Comparison of ENCODE assay signal across 8 cellular contexts in genomic region chr20:37315293-37316110, GRCh38. TPM values are rescaled to one million over a fixed set of nuclear protein-coding genes. Genes with fewer than 3 reads are reported as not detected.
DNase-seq lines count a peak whose midpoint lies in the region; ATAC-seq and TF ChIP-seq lines count a peak whose summit lies in the region.

No MANE protein-coding gene starts in this region.

- H3K9me3 Mint-ChIP-seq in activated naive CD4-positive, alpha-beta T cell treated with anti-CD3 and anti-CD28 coated beads, Interleukin-2, amount 50 U/mL, for 24 hours: no peaks in the 10 kb centered on the region
- no peaks in the 10 kb centered on the region for H3K9me3 Mint-ChIP-seq in neural progenitor cell

- H3K36me3 ChIP-seq in HUES64 (ENCODE audit: insufficient read depth, low read length) (peaks cover 15% of the 10 kb centered on the region), neural progenitor cell (no peaks in the 10 kb centered on the region)

- H3K27ac Mint-ChIP-seq in activated naive CD4-positive, alpha-beta T cell treated with anti-CD3 and anti-CD28 coated beads, Interleukin-2, amount 50 U/mL, for 24 hours: peak overlapping the region; percentile 21
- peak overlapping the region; percentile 36 for H3K27ac Mint-ChIP-seq in neural progenitor cell

- DNase-seq in activated naive CD4-positive, alpha-beta T cell treated with Interleukin-2 at 50 U/mL for 16 hours: no peak
- DNase-seq in epithelial cell of esophagus (ENCODE audit: low read depth) (peak; percentile 67), neural progenitor cell (ENCODE audit: low spot score) (no peak), iPS-NIHi7 (ENCODE audit: extremely low spot score) (no peak), NCI-H1436 (lab: John Stamatoyannopoulos, UW) (no peak)

- H3F3A ChIP-seq in neural progenitor cell (ENCODE audit: low read depth): peaks cover 24% of the 10 kb centered on the region

- no peak overlapping the region for H3K4me2 ChIP-seq in neural progenitor cell

- H3K27ac ChIP-seq in HUES64 (ENCODE audit: low read depth, low read length) (peak overlapping the region; percentile 16; the same call in 1 of the 2 replicates), neural progenitor cell (peak overlapping the region; percentile 38)

- no peaks in the 10 kb centered on the region for H3K27me3 Mint-ChIP-seq in activated naive CD4-positive, alpha-beta T cell treated with anti-CD3 and anti-CD28 coated beads, Interleukin-2, amount 50 U/mL, for 24 hours
- peaks cover 12% of the 10 kb centered on the region for H3K27me3 Mint-ChIP-seq in neural progenitor cell (ENCODE audit: insufficient read depth, low read depth)

- peaks cover 5% of the 10 kb centered on the region for H4K20me1 ChIP-seq in neural progenitor cell (ENCODE audit: low read depth)

- H3K4me1 Mint-ChIP-seq in activated naive CD4-positive, alpha-beta T cell treated with anti-CD3 and anti-CD28 coated beads, Interleukin-2, amount 50 U/mL, for 24 hours: peaks cover 33% of the 10 kb centered on the region
- peaks cover 53% of the 10 kb centered on the region for H3K4me1 Mint-ChIP-seq in neural progenitor cell

- H2AFZ ChIP-seq in neural progenitor cell (replicated peaks): no peak overlapping the region

- TF ChIP-seq CTCF in epithelial cell of esophagus (IDR thresholded peaks at IDR 0.05; ENCODE audit: insufficient read depth, low read depth, low read length, missing control alignments): no peak
- no peak for TF ChIP-seq CTCF in neural progenitor cell (IDR thresholded peaks at IDR 0.05)

- H3K79me2 ChIP-seq in neural progenitor cell (ENCODE audit: low read depth): peaks cover 29% of the 10 kb centered on the region

- H3K27me3 ChIP-seq in HUES64 (ENCODE audit: insufficient read depth, low read length) (no peaks in the 10 kb centered on the region), neural progenitor cell (no peaks in the 10 kb centered on the region)

- no peak overlapping the region for H3K4me3 ChIP-seq in HUES64 (ENCODE audit: low read length)
- H3K4me3 ChIP-seq in epithelial cell of esophagus (ENCODE audit: low read length): no peak overlapping the region
- H3K4me3 ChIP-seq in neural progenitor cell: no peak overlapping the region

- H3K4me1 ChIP-seq in HUES64 (ENCODE audit: insufficient read depth, low read length) (peaks cover 30% of the 10 kb centered on the region), neural progenitor cell (peaks cover 48% of the 10 kb centered on the region)

- H3K9ac ChIP-seq in HUES64 (ENCODE audit: low read depth, low read length) (no peak overlapping the region), neural progenitor cell (no peak overlapping the region)

- H3K4me3 Mint-ChIP-seq in activated naive CD4-positive, alpha-beta T cell treated with anti-CD3 and anti-CD28 coated beads, Interleukin-2, amount 50 U/mL, for 24 hours: no peak overlapping the region
- H3K4me3 Mint-ChIP-seq in neural progenitor cell: no peak overlapping the region

- H3K9me3 ChIP-seq in HUES64 (ENCODE audit: insufficient read depth, low read depth, low read length) (no peaks in the 10 kb centered on the region), neural progenitor cell (ENCODE audit: low read depth) (no peaks in the 10 kb centered on the region)

- H3K36me3 Mint-ChIP-seq in activated naive CD4-positive, alpha-beta T cell treated with anti-CD3 and anti-CD28 coated beads, Interleukin-2, amount 50 U/mL, for 24 hours: peaks cover 3% of the 10 kb centered on the region
- H3K36me3 Mint-ChIP-seq in neural progenitor cell: peaks cover 21% of the 10 kb centered on the region

- no peak for ATAC-seq in HG02840 (IDR thresholded peaks at IDR 0.05; ENCODE audit: low FRiP score, unreplicated experiment)

- 82% methylated on average over 18 of the region's 18 CpGs for WGBS in HUES64

RNA-seq across cellular contexts. Expression of gene MANBAL, which starts 26.0 kb away (rescaled TPM):
- polyA plus RNA-seq in HUES64 (2013, experiment 1 of 2): 52.0 TPM
- polyA plus RNA-seq in HUES64 (2013, experiment 2 of 2): 52.9 TPM
- 32.7 and 44.8 TPM in 2 replicates for total RNA-seq in neural progenitor cell (ENCODE audit: low replicate concordance)

RNA-seq across cellular contexts. Expression of gene SRC, which starts 30.4 kb away (rescaled TPM):
- polyA plus RNA-seq in HUES64 (2013, experiment 1 of 2): 20.4 TPM
- polyA plus RNA-seq in HUES64 (2013, experiment 2 of 2): 22.5 TPM
- total RNA-seq in neural progenitor cell (ENCODE audit: low replicate concordance): 15.4 and 47.4 TPM in 2 replicates

RNA-seq across cellular contexts. Expression of gene GHRH, which starts 53.9 kb away (rescaled TPM):
- not detected for polyA plus RNA-seq in HUES64 (2013, experiment 1 of 2)
- not detected for polyA plus RNA-seq in HUES64 (2013, experiment 2 of 2)
- 3.2 TPM in 1 of 2 replicates, not detected in the other for total RNA-seq in neural progenitor cell (ENCODE audit: low replicate concordance)
